In the genomic region with DNA sequence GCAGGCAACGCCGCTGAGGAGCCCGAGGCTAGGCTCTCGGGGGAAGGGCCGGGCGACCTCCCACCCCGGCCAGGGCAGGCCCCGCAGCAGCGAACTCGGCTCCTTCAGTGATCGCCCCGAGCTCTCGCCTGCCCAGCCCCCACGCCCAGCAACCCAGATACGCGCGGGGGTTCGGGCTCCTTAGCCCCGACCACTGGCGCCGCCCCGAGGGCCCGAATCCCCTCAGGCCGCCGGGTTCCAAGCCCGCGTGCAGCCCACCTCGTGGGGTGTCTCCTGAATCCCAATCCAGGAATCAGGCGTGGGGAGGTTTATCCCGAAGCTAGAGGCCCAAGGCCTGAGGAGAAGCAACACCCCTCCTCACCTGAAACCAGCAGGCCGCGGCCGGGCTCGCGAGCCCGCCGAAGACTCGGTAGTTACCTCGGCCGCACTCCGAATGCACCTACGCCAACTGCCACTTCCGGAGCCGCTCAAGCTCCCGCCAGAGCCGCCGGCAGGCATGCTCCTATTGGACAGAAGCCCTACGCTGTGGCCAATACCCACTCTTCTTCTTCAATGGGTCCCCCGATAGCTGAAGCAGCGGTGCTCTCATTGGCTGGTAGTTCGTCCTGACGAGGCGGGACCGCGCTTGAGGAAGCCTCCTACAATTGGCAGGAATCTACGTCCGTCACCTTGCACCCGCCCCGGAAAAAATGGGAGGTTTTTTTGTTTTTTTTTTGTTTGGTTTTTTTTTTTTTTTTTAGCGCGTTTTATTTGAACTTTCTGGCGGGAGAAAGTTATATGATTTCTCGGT, we compare ENCODE assay signal across 8 cellular contexts.
DNase-seq lines count a peak whose midpoint lies in the region; ATAC-seq and TF ChIP-seq lines count a peak whose summit lies in the region.

A gene with protein sequence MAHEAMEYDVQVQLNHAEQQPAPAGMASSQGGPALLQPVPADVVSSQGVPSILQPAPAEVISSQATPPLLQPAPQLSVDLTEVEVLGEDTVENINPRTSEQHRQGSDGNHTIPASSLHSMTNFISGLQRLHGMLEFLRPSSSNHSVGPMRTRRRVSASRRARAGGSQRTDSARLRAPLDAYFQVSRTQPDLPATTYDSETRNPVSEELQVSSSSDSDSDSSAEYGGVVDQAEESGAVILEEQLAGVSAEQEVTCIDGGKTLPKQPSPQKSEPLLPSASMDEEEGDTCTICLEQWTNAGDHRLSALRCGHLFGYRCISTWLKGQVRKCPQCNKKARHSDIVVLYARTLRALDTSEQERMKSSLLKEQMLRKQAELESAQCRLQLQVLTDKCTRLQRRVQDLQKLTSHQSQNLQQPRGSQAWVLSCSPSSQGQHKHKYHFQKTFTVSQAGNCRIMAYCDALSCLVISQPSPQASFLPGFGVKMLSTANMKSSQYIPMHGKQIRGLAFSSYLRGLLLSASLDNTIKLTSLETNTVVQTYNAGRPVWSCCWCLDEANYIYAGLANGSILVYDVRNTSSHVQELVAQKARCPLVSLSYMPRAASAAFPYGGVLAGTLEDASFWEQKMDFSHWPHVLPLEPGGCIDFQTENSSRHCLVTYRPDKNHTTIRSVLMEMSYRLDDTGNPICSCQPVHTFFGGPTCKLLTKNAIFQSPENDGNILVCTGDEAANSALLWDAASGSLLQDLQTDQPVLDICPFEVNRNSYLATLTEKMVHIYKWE (minus strand): TSS at position 453 of the 790 bp plus-strand sequence. CDS start 5,428 bp downstream, outside the sequence.

- TF ChIP-seq CTCF in AG09309 (IDR thresholded peaks at IDR 0.05; ENCODE audit: control insufficient read depth, insufficient read depth, low read depth, low read length, missing control alignments): no peak

- DNase-seq in AG09309 (ENCODE audit: low read depth) (peak; percentile 97), NCI-H446 (lab: John Stamatoyannopoulos, UW) (peak; percentile 86 to 97), cerebellar cortex (ENCODE audit: low spot score) (peak; percentile 99), islet precursor cell (peak; percentile 99)
- DNase-seq in activated CD4-positive, CD25-positive, alpha-beta regulatory T cell treated with anti-CD3 and anti-CD28 coated beads, Interleukin-2, amount 50 U/mL, for 16 hours (ENCODE audit: low read depth, low spot score): peak; percentile 95
- peak; percentile 91 to 96 (median 93) for DNase-seq in stimulated activated CD4-positive, alpha-beta T cell treated with anti-CD3 and anti-CD28 coated beads, Interleukin-12 subunit alpha, Interleukin-12 subunit beta, amount 100 ng/mL, for 48 hours (ENCODE audit: low read depth in 2 of 3, low spot score in 1 of 3)

- peak within 1 kb of the TSS; percentile 89 for H3K4me3 ChIP-seq in AG09309 (ENCODE audit: control insufficient read depth, low read depth, low read length)

- ATAC-seq in GM19025 (IDR thresholded peaks at IDR 0.05; ENCODE audit: low read depth, unreplicated experiment): peak; percentile 100
- peak; percentile 100 for ATAC-seq in HG03342 (IDR thresholded peaks at IDR 0.05; ENCODE audit: unreplicated experiment)

Comparison
In these comparisons a context has a peak if more than half of its experiments do, and no peak if none do; other contexts are left out.
1. Peak in every context shown above with its lines: DNase-seq, ATAC-seq and H3K4me3 ChIP-seq.